Comparison of ENCODE assay signal across 8 cellular contexts in genomic region chr13:51832471-51833152, GRCh38. TPM values are rescaled to one million over a fixed set of nuclear protein-coding genes. Genes with fewer than 3 reads are reported as not detected.
DNase-seq lines count a peak whose midpoint lies in the region; ATAC-seq and TF ChIP-seq lines count a peak whose summit lies in the region.

No MANE protein-coding gene starts in this region.

- H3K4me2 ChIP-seq in Karpas-422 (ENCODE audit: low read depth, low read length, poor library complexity, severe bottlenecking) (peak overlapping the region; percentile 81), osteoblast (ENCODE audit: insufficient read depth, low read length) (no peak overlapping the region)

- H2AFZ ChIP-seq in Karpas-422 (ENCODE audit: low read length) (no peak overlapping the region), osteoblast (ENCODE audit: low read length) (no peak overlapping the region)

- TF ChIP-seq CTCF in WERI-Rb-1 (IDR thresholded peaks at IDR 0.05; ENCODE audit: low read depth, low read length) (peak; percentile 27; the same call in 1 of the 2 replicates), osteoblast (IDR thresholded peaks at IDR 0.05; ENCODE audit: extremely low read depth, low read depth, low read length) (peak; percentile 60)

- H3K27me3 ChIP-seq in Karpas-422 (ENCODE audit: low read length) (no peaks in the 10 kb centered on the region), WERI-Rb-1 (ENCODE audit: insufficient read depth, low read depth, severe bottlenecking) (no peaks in the 10 kb centered on the region), osteoblast (ENCODE audit: insufficient read depth, low read length) (peaks cover 35% of the 10 kb centered on the region)

- peak overlapping the region; percentile 75 for H3K9ac ChIP-seq in Karpas-422 (ENCODE audit: low read length)

- peak overlapping the region; percentile 70 for H3K4me3 ChIP-seq in Karpas-422 (ENCODE audit: low read length)
- H3K4me3 ChIP-seq in WERI-Rb-1 (ENCODE audit: low read depth, low read length) = no peak overlapping the region
- no peak overlapping the region for H3K4me3 ChIP-seq in osteoblast (ENCODE audit: insufficient read depth, low read length)

- H3K36me3 ChIP-seq in Karpas-422 (ENCODE audit: insufficient read depth, low read length) (no peaks in the 10 kb centered on the region), WERI-Rb-1 (no peaks in the 10 kb centered on the region), osteoblast (ENCODE audit: insufficient read depth, low read length) (no peaks in the 10 kb centered on the region)

- H3K79me2 ChIP-seq in Karpas-422 (ENCODE audit: low read length) (no peaks in the 10 kb centered on the region), osteoblast (ENCODE audit: insufficient read depth, low read length) (no peaks in the 10 kb centered on the region)

- no peaks in the 10 kb centered on the region for H3K9me2 ChIP-seq in Karpas-422 (replicated peaks; ENCODE audit: insufficient read depth, low read length)

- DNase-seq in GDM1 (lab: John Stamatoyannopoulos, UW) (peak; percentile 23), Karpas-422 (peak; percentile 98), WERI-Rb-1 (no peak), osteoblast (ENCODE audit: insufficient read length, low spot score, missing footprints) (peak; percentile 86), NCI-H446 (lab: John Stamatoyannopoulos, UW) (no peak), cortex of kidney (lab: John Stamatoyannopoulos, UW) (no peak)

- peak; percentile 76 for ATAC-seq in GM21423 (IDR thresholded peaks at IDR 0.05; ENCODE audit: unreplicated experiment)
- peak; percentile 75 for ATAC-seq in esophagus mucosa

- H3K9me3 ChIP-seq in Karpas-422 (ENCODE audit: low read length) (no peaks in the 10 kb centered on the region), WERI-Rb-1 (ENCODE audit: severe bottlenecking) (no peaks in the 10 kb centered on the region), osteoblast (ENCODE audit: low read depth, low read length) (no peaks in the 10 kb centered on the region)

- H4K20me1 ChIP-seq in Karpas-422 (ENCODE audit: insufficient read depth, low read depth, low read length) = no peaks in the 10 kb centered on the region
- no peaks in the 10 kb centered on the region for H4K20me1 ChIP-seq in osteoblast (ENCODE audit: insufficient read depth, low read length)

- H3K27ac ChIP-seq in Karpas-422 (ENCODE audit: low read length) (peak overlapping the region; percentile 99), WERI-Rb-1 (no peak overlapping the region), osteoblast (ENCODE audit: low read depth, low read length) (no peak overlapping the region)

- H3K4me1 ChIP-seq in Karpas-422 (ENCODE audit: low read length) (peaks cover 83% of the 10 kb centered on the region), osteoblast (ENCODE audit: insufficient read depth, low read length) (no peaks in the 10 kb centered on the region)

RNA-seq across cellular contexts. Expression of gene TMEM272, which starts 12.4 kb away (rescaled TPM):
- total RNA-seq in Karpas-422 (2014; rRNA removed; shearing (Covaris generic); ENCODE audit: low replicate concordance) = 0.15 TPM in 1 of 2 replicates, not detected in the other
- total RNA-seq in esophagus mucosa = not detected
- not detected in 2 replicates for total RNA-seq in osteoblast

RNA-seq across cellular contexts. Expression of gene DHRS12, which starts 28.6 kb away (rescaled TPM):
- 9.7 and 10.9 TPM in 2 replicates for total RNA-seq in Karpas-422 (2014; rRNA removed; shearing (Covaris generic); ENCODE audit: low replicate concordance)
- 7.3 TPM for total RNA-seq in esophagus mucosa
- total RNA-seq in osteoblast = 3.3 and 3.8 TPM in 2 replicates

RNA-seq across cellular contexts. Expression of gene CCDC70, which starts 29.2 kb away (rescaled TPM):
- not detected in 2 replicates for total RNA-seq in Karpas-422 (2014; rRNA removed; shearing (Covaris generic); ENCODE audit: low replicate concordance)
- total RNA-seq in esophagus mucosa = not detected
- total RNA-seq in osteoblast = not detected in 2 replicates

Comparison
In these comparisons a context has a peak if more than half of its experiments do, and no peak if none do; other contexts are left out.
1. DNase-seq: peak in GDM1 (single experiment), Karpas-422 (single experiment) and osteoblast (single experiment); none in WERI-Rb-1 (single experiment), NCI-H446 (0 of 2) and cortex of kidney (single experiment).